Comparison of ENCODE assay signal across 15 cellular contexts in the genomic region with DNA sequence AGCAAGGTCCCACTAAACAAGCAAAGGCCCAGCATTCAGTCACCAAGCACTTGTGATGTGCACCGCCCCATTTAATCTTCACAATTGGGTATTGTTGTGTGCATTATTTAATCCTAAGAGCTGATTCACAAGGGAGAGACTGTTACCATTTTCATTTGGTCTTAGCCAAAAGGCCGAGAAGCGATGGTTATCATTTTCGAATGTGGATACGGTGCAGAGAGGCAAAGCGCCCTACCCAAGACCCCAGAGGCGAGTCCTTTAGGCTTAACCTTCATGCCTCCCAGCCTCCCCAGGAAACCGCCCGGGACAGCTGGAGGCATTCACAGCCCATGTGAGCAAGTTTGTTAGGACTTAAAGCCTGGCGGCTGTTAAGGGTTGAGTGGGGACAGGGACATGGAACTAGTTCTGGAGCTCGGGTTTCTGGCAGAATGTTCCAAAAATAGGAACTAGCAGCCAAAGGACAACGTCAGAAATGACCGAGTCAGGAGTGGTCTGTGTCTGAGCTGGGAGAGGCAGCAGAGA. TPM values are rescaled to one million over a fixed set of nuclear protein-coding genes. Genes with fewer than 3 reads are reported as not detected.
DNase-seq lines count a peak whose midpoint lies in the region; ATAC-seq and TF ChIP-seq lines count a peak whose summit lies in the region.
"Had no signal": no experiment of that assay in that cellular context is flagged by ENCODE, and none has a peak within 500 bp of the region (broad histone marks: within the 10 kb centered on the region; RNA-seq: fewer than 3 reads in every experiment).

No MANE protein-coding gene starts in this region.

- DNase-seq in CD14-positive monocyte (ENCODE audit: low spot score) (no peak), adrenal gland (peak in 6 of 7 donors; percentile 34 to 62 (median 48)), hepatocyte (ENCODE audit: low spot score) (no peak), sciatic nerve (ENCODE audit: low spot score) (no peak), GM03348 (ENCODE audit: low spot score) (no peak), NCI-H1105 (lab: John Stamatoyannopoulos, UW) (no peak), activated T-cell treated with anti-CD3 and anti-CD28 coated beads for 4 hours (no peak), A172 (ENCODE audit: low spot score) (no peak)
- DNase-seq: foreskin keratinocyte; NCI-H446; stimulated activated CD4-positive, alpha-beta T cell treated with anti-CD3 and anti-CD28 coated beads, Interleukin-2, amount 100 ng/mL, for 24 hours; T-cell had no signal

- peaks cover 13 to 23% (median 15%) of the 10 kb centered on the region in 3 donors for H3K27me3 Mint-ChIP-seq in CD14-positive monocyte (ENCODE audit: low read depth in 3 of 3)

- peak overlapping the region in 2 of 5 donors; percentile 34 to 73 for H3K27ac ChIP-seq in adrenal gland
- H3K27ac ChIP-seq in hepatocyte: peak overlapping the region; percentile 94
- H3K27ac ChIP-seq: foreskin keratinocyte had no signal

- H3K4me3 ChIP-seq in adrenal gland: no peak overlapping the region
- H3K4me3 ChIP-seq in hepatocyte: no peak overlapping the region
- H3K4me3 ChIP-seq: mucosa of descending colon had no signal

- no peaks in the 10 kb centered on the region for H3K9me2 ChIP-seq in hepatocyte (replicated peaks; ENCODE audit: insufficient read depth)

- ATAC-seq in sciatic nerve: peak; percentile 26
- ATAC-seq: foreskin keratinocyte, mucosa of descending colon, T-cell had no signal

- H3K36me3 Mint-ChIP-seq in CD14-positive monocyte: peaks cover 0 to 2% of the 10 kb centered on the region in 2 donors
- H3K36me3 Mint-ChIP-seq: T-cell had no signal

- no peak overlapping the region for H3K4me3 Mint-ChIP-seq in CD14-positive monocyte
- H3K4me3 Mint-ChIP-seq: T-cell had no signal

- no peaks in the 10 kb centered on the region for H3K9me3 ChIP-seq in adrenal gland (replicated peaks in 1 of 3)
- H3K9me3 ChIP-seq in hepatocyte (ENCODE audit: low read depth): no peaks in the 10 kb centered on the region
- H3K9me3 ChIP-seq: mucosa of descending colon had no signal

- H4K20me1 ChIP-seq in hepatocyte (ENCODE audit: insufficient read depth, poor library complexity, severe bottlenecking): no peaks in the 10 kb centered on the region

- TF ChIP-seq POLR2A in adrenal gland (IDR thresholded peaks at IDR 0.05): no peak

- no peak overlapping the region for H2AFZ ChIP-seq in hepatocyte

- TF ChIP-seq CTCF in CD14-positive monocyte (IDR thresholded peaks at IDR 0.05) (no peak), adrenal gland (IDR thresholded peaks at IDR 0.05) (no peak), hepatocyte (IDR thresholded peaks at IDR 0.05; ENCODE audit: poor library complexity) (no peak)

- 52 to 58% (median 54%) methylated on average over 13 of the region's 13 CpGs for WGBS in adrenal gland, 4 donors
- 63% methylated on average over 13 of the region's 13 CpGs for WGBS in hepatocyte (ENCODE audit: low lambda C conversion rate, missing lambda C conversion rate)

- H3K27me3 ChIP-seq in adrenal gland: no peaks in the 10 kb centered on the region
- no peaks in the 10 kb centered on the region for H3K27me3 ChIP-seq in hepatocyte

- peak overlapping the region in 6 of 7 donors; percentile 37 to 84 (median 69) for H3K27ac Mint-ChIP-seq in CD14-positive monocyte

- H3K36me3 ChIP-seq in adrenal gland (replicated peaks in 1 of 2) (no peaks in the 10 kb centered on the region), hepatocyte (replicated peaks; ENCODE audit: insufficient read depth, low read depth) (no peaks in the 10 kb centered on the region)

- H3K4me2 ChIP-seq in hepatocyte: no peak overlapping the region

- H3K4me1 ChIP-seq in adrenal gland (replicated peaks in 1 of 2) (peaks cover 7 to 18% of the 10 kb centered on the region in 2 donors), hepatocyte (ENCODE audit: insufficient read depth) (peaks cover 39% of the 10 kb centered on the region)

- H3K4me1 Mint-ChIP-seq in CD14-positive monocyte: peaks cover 38% of the 10 kb centered on the region

- H3K9me3 Mint-ChIP-seq in CD14-positive monocyte: peaks cover 0 to 2% (median 0%) of the 10 kb centered on the region in 7 donors
- H3K9me3 Mint-ChIP-seq: IgD-negative memory B cell, T-cell had no signal

- no peaks in the 10 kb centered on the region for H3K79me2 ChIP-seq in hepatocyte

- intact Hi-C loops in CD14-positive monocyte (cut with micrococcal nuclease) (loop anchor here (2.0 to 5.0 kb wide), 2 partner anchors 36 to 37 kb away; partner anchors contain the start of gene FAM118A (in 2 of the 2)), adrenal gland (cut with DNase I) (loop anchor here (2.0 to 5.0 kb wide), 4 partner anchors 161 to 281 kb away; no protein-coding TSS in a partner anchor), sciatic nerve (cut with DNase I) (no loop called here)

RNA-seq across cellular contexts. Expression of gene UPK3A, which starts 13.0 kb away (rescaled TPM):
- polyA plus RNA-seq in CD14-positive monocyte (10 to 100 TPM; 14.0 to 19.0 TPM), adrenal gland (under 1 TPM in 1 of 3 donors, not detected in 2; 0.17 TPM), hepatocyte (41.8 and 71.5 TPM in 2 replicates)
- total RNA-seq in adrenal gland (not detected), hepatocyte (14.4 and 14.9 TPM in 2 replicates), sciatic nerve (not detected)
- total RNA-seq in A172 (2014; rRNA removed; shearing (Covaris generic)): not detected in 2 replicates
- total RNA-seq: astrocyte, foreskin keratinocyte, T-cell had no signal
- polyA plus RNA-seq: foreskin keratinocyte had no signal

RNA-seq across cellular contexts. Expression of gene KIAA0930, which starts 31.0 kb away (rescaled TPM):
- polyA plus RNA-seq in CD14-positive monocyte (10 to 100 TPM; 14.0 to 15.6 TPM), adrenal gland (100 to 1,000 TPM in 2 of 3 donors, 10 to 100 TPM in 1; 43.3 to 183 (median 152) TPM), hepatocyte (42.0 and 43.6 TPM in 2 replicates)
- total RNA-seq in adrenal gland (100 to 1,000 TPM in 4 of 8 donors, 10 to 100 TPM in 4; 52.7 to 142 (median 96.4) TPM), hepatocyte (30.9 and 62.9 TPM in 2 replicates), sciatic nerve (119 TPM)
- 83.1 and 92.5 TPM in 2 replicates for total RNA-seq in A172 (2014; rRNA removed; shearing (Covaris generic))

RNA-seq across cellular contexts. Expression of gene FAM118A, which starts 38.0 kb away (rescaled TPM):
- polyA plus RNA-seq in CD14-positive monocyte (10 to 100 TPM; 20.0 to 27.9 TPM), adrenal gland (100 to 1,000 TPM in 1 of 3 donors, 10 to 100 TPM in 2; 28.1 to 101 (median 28.7) TPM), hepatocyte (193 and 289 TPM in 2 replicates)
- total RNA-seq in adrenal gland (10 to 100 TPM in 7 of 8 donors, 1 to 10 TPM in 1; 6.8 to 47.6 (median 13.0) TPM), hepatocyte (65.7 and 94.2 TPM in 2 replicates), sciatic nerve (44.9 TPM)
- 20.8 and 21.8 TPM in 2 replicates for total RNA-seq in A172 (2014; rRNA removed; shearing (Covaris generic))

Comparison
In these comparisons a context has a peak if more than half of its experiments do, and no peak if none do; other contexts are left out.
1. DNase-seq: peak in adrenal gland (6 of 7); none in CD14-positive monocyte (single experiment), hepatocyte (single experiment), sciatic nerve (single experiment), GM03348 (single experiment), NCI-H1105 (single experiment), activated T-cell treated with anti-CD3 and anti-CD28 coated beads for 4 hours (single experiment) and A172 (single experiment).
2. RNA of gene UPK3A, which starts 13.0 kb away (total RNA-seq): 14.4 to 14.9 TPM in hepatocyte; not detected in sciatic nerve (single experiment), not detected in adrenal gland and not detected in A172; every median in the first group is over 10 times any median in the second.